ENCODE assay signal across 1 cellular context in genomic region chr15:80496101-80496500, GRCh38.
TF ChIP-seq lines count a peak whose summit lies in the region.

No MANE protein-coding gene starts in this region.

TF ChIP-seq in IMR-90, 13 proteins besides CTCF, POLR2A, EP300 and RAD21:
- no peak for TF ChIP-seq USF2 (IDR thresholded peaks at IDR 0.05; ENCODE audit: low read depth, low read length)
- no peak for TF ChIP-seq MAZ (IDR thresholded peaks at IDR 0.05; ENCODE audit: borderline replicate concordance, low read depth, low read length)
- no peak for TF ChIP-seq MXI1 (IDR thresholded peaks at IDR 0.05; ENCODE audit: borderline replicate concordance, low read depth, low read length)
- no peak for TF ChIP-seq SMC3 (IDR thresholded peaks at IDR 0.05; ENCODE audit: low read depth, low read length)
- TF ChIP-seq MAFK (IDR thresholded peaks at IDR 0.05; ENCODE audit: low read depth, low read length): no peak
- TF ChIP-seq NFE2L2 (IDR thresholded peaks at IDR 0.05; ENCODE audit: low read depth, low read length): no peak
- TF ChIP-seq RFX5 (IDR thresholded peaks at IDR 0.05; ENCODE audit: low read depth, low read length): no peak
- TF ChIP-seq BHLHE40 (IDR thresholded peaks at IDR 0.05; ENCODE audit: low read depth, low read length): no peak
- no peak for TF ChIP-seq FOS (IDR thresholded peaks at IDR 0.05; ENCODE audit: low read depth, low read length)
- TF ChIP-seq CHD1 (IDR thresholded peaks at IDR 0.05; ENCODE audit: low read depth, low read length): no peak
- TF ChIP-seq RCOR1 (IDR thresholded peaks at IDR 0.05; ENCODE audit: insufficient replicate concordance, low read length): no peak
- TF ChIP-seq ELK1 (IDR thresholded peaks at IDR 0.05; ENCODE audit: borderline replicate concordance, low read depth, low read length): no peak
TF ChIP-seq in IMR-90: peak in this region for 0.
